In the genomic region with DNA sequence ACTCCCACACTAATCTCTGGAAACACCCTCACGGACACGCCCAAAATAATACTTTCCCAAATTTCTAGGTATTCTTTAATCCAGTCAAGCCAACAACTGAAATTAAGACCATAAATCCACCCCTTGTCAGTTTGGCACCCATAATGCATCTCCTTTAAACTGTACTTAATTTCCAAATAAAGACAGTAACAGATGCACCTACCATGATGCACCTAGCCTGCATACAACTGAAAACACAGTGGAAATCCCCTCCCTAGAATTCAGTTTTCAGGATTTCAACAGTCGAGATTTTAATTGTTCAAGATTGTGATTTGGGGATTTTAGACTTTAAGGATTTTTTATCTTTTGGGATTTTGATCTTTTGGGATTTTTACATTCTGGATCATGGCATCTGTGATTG, we compare ENCODE assay signal across 19 cellular contexts.
"Had no signal": no experiment of that assay in that cellular context is flagged by ENCODE, and none has a peak within 500 bp of the region (broad histone marks: within the 10 kb centered on the region; RNA-seq: fewer than 3 reads in every experiment).

No MANE protein-coding gene starts in this region.

- H3K4me3 ChIP-seq: coronary artery, left ventricle myocardium inferior, ovary, sigmoid colon, spleen, tibial nerve, uterus had no signal

- H3K36me3 ChIP-seq: ovary, uterus had no signal

- H3K4me3 Mint-ChIP-seq: activated CD4-positive, alpha-beta memory T cell treated with anti-CD3 and anti-CD28 coated beads for 36 hours; activated T-helper 1 cell treated with anti-CD3 and anti-CD28 coated beads, Interleukin-12 subunit alpha, Interleukin-12 subunit beta, Interleukin-2, Interleukin-4 antibody, amounts not matched to agents 30 ng/mL and 10 ng/mL and 1 ng/mL, durations not matched to agents 14 hours and 24 hours and 36 hours; brain; neural crest cell had no signal

- DNase-seq: activated CD4-positive, alpha-beta memory T cell treated with anti-CD3 and anti-CD28 coated beads for 36 hours; activated naive CD4-positive, alpha-beta T cell treated with anti-CD3 and anti-CD28 coated beads, Interleukin-2, amount 50 U/mL, for 16 hours; central memory CD4-positive, alpha-beta T cell; effector CD4-positive, alpha-beta T cell; foreskin fibroblast; glutamatergic neuron; hypothalamus; left ventricle myocardium inferior; mesendoderm; ovary; sigmoid colon; spleen; T-helper 9 cell; uterus had no signal

- H3K9me3 ChIP-seq: left ventricle myocardium inferior, ovary, sigmoid colon, spleen, tibial nerve, uterus had no signal

- H3K4me1 ChIP-seq: sigmoid colon, uterus had no signal

- H3K27me3 ChIP-seq: ovary, sigmoid colon, spleen, tibial nerve, uterus had no signal

- H3K27me3 Mint-ChIP-seq: activated CD4-positive, alpha-beta memory T cell treated with anti-CD3 and anti-CD28 coated beads for 36 hours; brain had no signal

- H3K4me1 Mint-ChIP-seq: brain, neural crest cell had no signal

- H3K27ac ChIP-seq: coronary artery, left ventricle myocardium inferior, ovary, sigmoid colon, tibial nerve, uterus had no signal

- H3K27ac Mint-ChIP-seq: activated CD4-positive, alpha-beta memory T cell treated with anti-CD3 and anti-CD28 coated beads for 36 hours; brain had no signal

- H3K9me3 Mint-ChIP-seq: activated CD4-positive, alpha-beta memory T cell treated with anti-CD3 and anti-CD28 coated beads for 36 hours; activated T-helper 1 cell treated with anti-CD3 and anti-CD28 coated beads, Interleukin-12 subunit alpha, Interleukin-12 subunit beta, Interleukin-2, Interleukin-4 antibody, amounts not matched to agents 30 ng/mL and 10 ng/mL and 1 ng/mL, durations not matched to agents 14 hours and 24 hours and 36 hours had no signal
